Comparison of ENCODE assay signal across 8 cellular contexts in genomic region chr13:92806215-92806614, GRCh38.
DNase-seq lines count a peak whose midpoint lies in the region; ATAC-seq and TF ChIP-seq lines count a peak whose summit lies in the region.

No MANE protein-coding gene starts in this region.

- peaks cover 10% of the 10 kb centered on the region for H3K4me1 Mint-ChIP-seq in activated T-cell treated with anti-CD3 and anti-CD28 coated beads, Interleukin-2, amount 50 U/mL, for 4 hours (ENCODE audit: low read depth)
- H3K4me1 Mint-ChIP-seq in stimulated activated memory B cell treated with anti-CD40 and anti-IgM and Interleukin-4, amounts not matched to agents 10 μg/mL and 1 μg/mL and 100 μg/mL, for 72 hours: no peaks in the 10 kb centered on the region

- peak overlapping the region; percentile 53 for H3K4me3 ChIP-seq in left ventricle myocardium inferior
- peak overlapping the region in 3 of 4 donors; percentile 26 to 49 (median 42) for H3K4me3 ChIP-seq in upper lobe of left lung

- H3K9me3 Mint-ChIP-seq in activated T-cell treated with anti-CD3 and anti-CD28 coated beads, Interleukin-2, amount 50 U/mL, for 4 hours: peaks cover 4% of the 10 kb centered on the region
- peaks cover 2% of the 10 kb centered on the region for H3K9me3 Mint-ChIP-seq in stimulated activated memory B cell treated with anti-CD40 and anti-IgM and Interleukin-4, amounts not matched to agents 10 μg/mL and 1 μg/mL and 100 μg/mL, for 72 hours

- DNase-seq in activated T-cell treated with anti-CD3 and anti-CD28 coated beads, Interleukin-2, amount 50 U/mL, for 4 hours: no peak
- DNase-seq in activated T-cell treated with anti-CD3 and anti-CD28 coated beads for 4 hours (no peak), RPMI7951 (ENCODE audit: low read depth) (peak; percentile 66), left ventricle myocardium inferior (no peak), upper lobe of left lung (no peak), NCI-H2107 (lab: John Stamatoyannopoulos, UW) (no peak), NCI-H1436 (lab: John Stamatoyannopoulos, UW) (no peak)

- H3K9me3 ChIP-seq in left ventricle myocardium inferior (replicated peaks) (no peaks in the 10 kb centered on the region), upper lobe of left lung (no peaks in the 10 kb centered on the region)

- 29 to 31% methylated on average over 4 of the region's 4 CpGs for WGBS in upper lobe of left lung, 2 donors

- ATAC-seq in activated T-cell treated with anti-CD3 and anti-CD28 coated beads, Interleukin-2, amount 50 U/mL, for 4 hours: peak; percentile 61 to 62
- ATAC-seq in upper lobe of left lung (ENCODE audit: low FRiP score in 2 of 2): peak in 1 of 2 donors; percentile 70
- ATAC-seq in stimulated activated memory B cell treated with anti-CD40 and anti-IgM and Interleukin-4, amounts not matched to agents 10 μg/mL and 1 μg/mL and 100 μg/mL, for 72 hours: no peak

- no peaks in the 10 kb centered on the region for H3K27me3 Mint-ChIP-seq in activated T-cell treated with anti-CD3 and anti-CD28 coated beads, Interleukin-2, amount 50 U/mL, for 4 hours (ENCODE audit: low read depth)
- no peaks in the 10 kb centered on the region for H3K27me3 Mint-ChIP-seq in stimulated activated memory B cell treated with anti-CD40 and anti-IgM and Interleukin-4, amounts not matched to agents 10 μg/mL and 1 μg/mL and 100 μg/mL, for 72 hours

- H3K27ac Mint-ChIP-seq in stimulated activated memory B cell treated with anti-CD40 and anti-IgM and Interleukin-4, amounts not matched to agents 10 μg/mL and 1 μg/mL and 100 μg/mL, for 72 hours: no peak overlapping the region

- H3K4me1 ChIP-seq in left ventricle myocardium inferior: peaks cover 7% of the 10 kb centered on the region
- H3K4me1 ChIP-seq in upper lobe of left lung: no peaks in the 10 kb centered on the region

- H3K27me3 ChIP-seq in left ventricle myocardium inferior (ENCODE audit: low read depth): no peaks in the 10 kb centered on the region
- no peaks in the 10 kb centered on the region for H3K27me3 ChIP-seq in upper lobe of left lung

- no peak for TF ChIP-seq POLR2A in upper lobe of left lung (IDR thresholded peaks at IDR 0.05)

- no peaks in the 10 kb centered on the region for H3K36me3 Mint-ChIP-seq in activated T-cell treated with anti-CD3 and anti-CD28 coated beads, Interleukin-2, amount 50 U/mL, for 4 hours (ENCODE audit: insufficient read depth)
- H3K36me3 Mint-ChIP-seq in stimulated activated memory B cell treated with anti-CD40 and anti-IgM and Interleukin-4, amounts not matched to agents 10 μg/mL and 1 μg/mL and 100 μg/mL, for 72 hours: no peaks in the 10 kb centered on the region

- intact Hi-C loops in left ventricle myocardium inferior (cut with micrococcal nuclease): no loop called here

- H3K36me3 ChIP-seq in left ventricle myocardium inferior (no peaks in the 10 kb centered on the region), upper lobe of left lung (no peaks in the 10 kb centered on the region)

- H3K27ac ChIP-seq in left ventricle myocardium inferior (replicated peaks): peak overlapping the region; percentile 48
- H3K27ac ChIP-seq in upper lobe of left lung: peak overlapping the region in 3 of 4 donors; percentile 50 to 63 (median 60)

- peak overlapping the region; percentile 67 for H3K4me3 Mint-ChIP-seq in activated T-cell treated with anti-CD3 and anti-CD28 coated beads, Interleukin-2, amount 50 U/mL, for 4 hours
- no peak overlapping the region for H3K4me3 Mint-ChIP-seq in stimulated activated memory B cell treated with anti-CD40 and anti-IgM and Interleukin-4, amounts not matched to agents 10 μg/mL and 1 μg/mL and 100 μg/mL, for 72 hours

- no peak for TF ChIP-seq EP300 in upper lobe of left lung (IDR thresholded peaks at IDR 0.05)

- TF ChIP-seq CTCF in left ventricle myocardium inferior (IDR thresholded peaks at IDR 0.05; ENCODE audit: borderline replicate concordance): no peak
- no peak for TF ChIP-seq CTCF in upper lobe of left lung (IDR thresholded peaks at IDR 0.05)
